1 cellular context compared by ENCODE assay signal in the genomic region with DNA sequence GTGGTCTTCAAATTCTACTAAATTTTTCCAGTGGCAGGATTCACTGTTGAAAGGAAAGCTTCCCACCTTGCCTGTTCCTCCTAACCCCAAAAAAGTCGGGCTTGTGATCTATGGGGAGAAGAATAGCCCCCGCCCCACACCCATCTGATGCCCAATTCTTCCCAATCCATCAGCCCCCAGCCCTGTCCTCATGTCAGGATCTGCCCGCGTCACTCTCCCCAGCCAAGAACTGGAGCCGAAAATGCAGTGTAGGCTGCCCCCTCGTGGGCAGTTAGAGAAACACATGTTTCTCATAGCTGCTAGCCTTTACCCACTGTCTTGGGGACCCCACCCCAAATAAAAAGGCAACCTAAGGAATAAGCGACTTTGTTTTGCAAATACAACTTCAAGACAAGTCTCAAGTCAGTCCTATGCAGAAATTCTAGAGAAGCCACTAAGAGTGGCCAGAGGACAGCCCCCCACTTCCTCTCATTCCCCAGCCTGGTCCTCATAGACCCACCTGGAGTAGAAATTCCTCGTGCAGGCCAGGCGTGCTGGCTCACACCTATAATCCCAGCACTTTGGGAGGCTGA.
A peak's percentile ranks its signal among the peaks of the same experiment; 100 is the strongest.
TF ChIP-seq lines count a peak whose summit lies in the region.

No MANE protein-coding gene starts in this region.

TF ChIP-seq in GM12878, 131 proteins besides CTCF, POLR2A, EP300 and RAD21:
- TF ChIP-seq MEF2A (IDR thresholded peaks at IDR 0.05; ENCODE audit: insufficient read depth, low read depth, low read length) (no peak), SMC3 (IDR thresholded peaks at IDR 0.05; ENCODE audit: borderline replicate concordance, low read length) (peak; percentile 92), NR2F1 (conservative IDR thresholded peaks at IDR 0.05) (no peak)
- TF ChIP-seq, protein P1, sequence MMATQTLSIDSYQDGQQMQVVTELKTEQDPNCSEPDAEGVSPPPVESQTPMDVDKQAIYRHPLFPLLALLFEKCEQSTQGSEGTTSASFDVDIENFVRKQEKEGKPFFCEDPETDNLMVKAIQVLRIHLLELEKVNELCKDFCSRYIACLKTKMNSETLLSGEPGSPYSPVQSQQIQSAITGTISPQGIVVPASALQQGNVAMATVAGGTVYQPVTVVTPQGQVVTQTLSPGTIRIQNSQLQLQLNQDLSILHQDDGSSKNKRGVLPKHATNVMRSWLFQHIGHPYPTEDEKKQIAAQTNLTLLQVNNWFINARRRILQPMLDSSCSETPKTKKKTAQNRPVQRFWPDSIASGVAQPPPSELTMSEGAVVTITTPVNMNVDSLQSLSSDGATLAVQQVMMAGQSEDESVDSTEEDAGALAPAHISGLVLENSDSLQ (IDR thresholded peaks at IDR 0.05): peak; percentile 48
- TF ChIP-seq, protein P2, sequence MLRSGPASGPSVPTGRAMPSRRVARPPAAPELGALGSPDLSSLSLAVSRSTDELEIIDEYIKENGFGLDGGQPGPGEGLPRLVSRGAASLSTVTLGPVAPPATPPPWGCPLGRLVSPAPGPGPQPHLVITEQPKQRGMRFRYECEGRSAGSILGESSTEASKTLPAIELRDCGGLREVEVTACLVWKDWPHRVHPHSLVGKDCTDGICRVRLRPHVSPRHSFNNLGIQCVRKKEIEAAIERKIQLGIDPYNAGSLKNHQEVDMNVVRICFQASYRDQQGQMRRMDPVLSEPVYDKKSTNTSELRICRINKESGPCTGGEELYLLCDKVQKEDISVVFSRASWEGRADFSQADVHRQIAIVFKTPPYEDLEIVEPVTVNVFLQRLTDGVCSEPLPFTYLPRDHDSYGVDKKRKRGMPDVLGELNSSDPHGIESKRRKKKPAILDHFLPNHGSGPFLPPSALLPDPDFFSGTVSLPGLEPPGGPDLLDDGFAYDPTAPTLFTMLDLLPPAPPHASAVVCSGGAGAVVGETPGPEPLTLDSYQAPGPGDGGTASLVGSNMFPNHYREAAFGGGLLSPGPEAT (IDR thresholded peaks at IDR 0.05; ENCODE audit: low read depth): no peak
